ENCODE assay signal across 9 cellular contexts in genomic region chr1:182147136-182147815, GRCh38.
DNase-seq lines count a peak whose midpoint lies in the region; ATAC-seq and TF ChIP-seq lines count a peak whose summit lies in the region.
"Had no signal": no experiment of that assay in that cellular context is flagged by ENCODE, and none has a peak within 500 bp of the region (broad histone marks: within the 10 kb centered on the region; RNA-seq: fewer than 3 reads in every experiment).

No MANE protein-coding gene starts in this region.

- peak; percentile 52 for DNase-seq in GM12864 (ENCODE audit: low read depth)
- DNase-seq in esophagus muscularis mucosa (ENCODE audit: extremely low spot score): peak; percentile 55
- DNase-seq in putamen (ENCODE audit: low spot score): no peak
- no peak for DNase-seq in NCI-H1436 (lab: John Stamatoyannopoulos, UW)
- no peak for DNase-seq in sciatic nerve (ENCODE audit: low spot score)
- no peak for DNase-seq in activated naive CD4-positive, alpha-beta T cell treated with anti-CD3 and anti-CD28 coated beads, Interleukin-2, amount 10 ng/mL, durations not matched to agents 7 days and 5 days

- H3K36me3 Mint-ChIP-seq in activated naive CD4-positive, alpha-beta T cell treated with anti-CD3 and anti-CD28 coated beads, Interleukin-2, amount 10 ng/mL, durations not matched to agents 7 days and 5 days: no peaks in the 10 kb centered on the region

- H3K9me3 Mint-ChIP-seq in activated naive CD4-positive, alpha-beta T cell treated with anti-CD3 and anti-CD28 coated beads, Interleukin-2, amount 10 ng/mL, durations not matched to agents 7 days and 5 days: no peaks in the 10 kb centered on the region

- 78% methylated on average over 4 of the region's 4 CpGs for WGBS in esophagus muscularis mucosa

- TF ChIP-seq POLR2A in esophagus muscularis mucosa (IDR thresholded peaks at IDR 0.05; ENCODE audit: low read depth): no peak

- CTCF ChIA-PET in activated naive CD4-positive, alpha-beta T cell treated with anti-CD3 and anti-CD28 coated beads, Interleukin-2, amount 10 ng/mL, durations not matched to agents 7 days and 5 days (lab: Charles Lee): interaction anchor here (1.0 to 1.4 kb wide), 2 partner anchors 66 to 249 kb away, joined by 3 to 7 read pairs; no protein-coding TSS in a partner anchor

- H3K4me3 Mint-ChIP-seq in activated naive CD4-positive, alpha-beta T cell treated with anti-CD3 and anti-CD28 coated beads, Interleukin-2, amount 10 ng/mL, durations not matched to agents 7 days and 5 days: no peak overlapping the region

- H3K4me1 Mint-ChIP-seq in activated naive CD4-positive, alpha-beta T cell treated with anti-CD3 and anti-CD28 coated beads, Interleukin-2, amount 10 ng/mL, durations not matched to agents 7 days and 5 days: peaks cover 56% of the 10 kb centered on the region

- no peak overlapping the region for H3K4me3 ChIP-seq in GM12864 (ENCODE audit: low read depth, low read length)
- no peak overlapping the region for H3K4me3 ChIP-seq in esophagus muscularis mucosa
- H3K4me3 ChIP-seq: cardiac muscle cell had no signal

- no peaks in the 10 kb centered on the region for H3K27me3 ChIP-seq in esophagus muscularis mucosa
- H3K27me3 ChIP-seq: cardiac muscle cell had no signal

- H3K27ac Mint-ChIP-seq in activated naive CD4-positive, alpha-beta T cell treated with anti-CD3 and anti-CD28 coated beads, Interleukin-2, amount 10 ng/mL, durations not matched to agents 7 days and 5 days: no peak overlapping the region

- H3K27me3 Mint-ChIP-seq in activated naive CD4-positive, alpha-beta T cell treated with anti-CD3 and anti-CD28 coated beads, Interleukin-2, amount 10 ng/mL, durations not matched to agents 7 days and 5 days: peaks cover 5% of the 10 kb centered on the region

- H3K4me1 ChIP-seq in esophagus muscularis mucosa: peaks cover 26 to 58% (median 41%) of the 10 kb centered on the region in 4 donors

- intact Hi-C loops in esophagus muscularis mucosa (cut with DNase I) (loop anchor here (5.0 kb wide), 1 partner anchor 145 kb away; no protein-coding TSS in a partner anchor), sciatic nerve (cut with DNase I) (loop anchor here (10.0 kb wide), 2 partner anchors 62 to 158 kb away; no protein-coding TSS in a partner anchor)

- no peaks in the 10 kb centered on the region for H3K36me3 ChIP-seq in esophagus muscularis mucosa
- H3K36me3 ChIP-seq: cardiac muscle cell had no signal

- no peak for TF ChIP-seq EP300 in esophagus muscularis mucosa (IDR thresholded peaks at IDR 0.05)

- TF ChIP-seq CTCF in GM12864 (IDR thresholded peaks at IDR 0.05; ENCODE audit: low read depth, low read length, missing control alignments): no peak
- TF ChIP-seq CTCF in esophagus muscularis mucosa (IDR thresholded peaks at IDR 0.05): no peak

- ATAC-seq in GM21381 (IDR thresholded peaks at IDR 0.05; ENCODE audit: unreplicated experiment) (peak; percentile 87), HG03354 (IDR thresholded peaks at IDR 0.05; ENCODE audit: poor library complexity, severe bottlenecking, unreplicated experiment) (peak; percentile 85), sciatic nerve (no peak)

- H3K27ac ChIP-seq in esophagus muscularis mucosa (replicated peaks in 1 of 4): no peak overlapping the region
- H3K27ac ChIP-seq: cardiac muscle cell had no signal

- no peaks in the 10 kb centered on the region for H3K9me3 ChIP-seq in esophagus muscularis mucosa

Comparison
In these comparisons a context has a peak if more than half of its experiments do, and no peak if none do; other contexts are left out.
1. DNase-seq: peak in GM12864 (single experiment) and esophagus muscularis mucosa (single experiment); none in putamen (single experiment), NCI-H1436 (single experiment), sciatic nerve (single experiment) and activated naive CD4-positive, alpha-beta T cell treated with anti-CD3 and anti-CD28 coated beads, Interleukin-2, amount 10 ng/mL, durations not matched to agents 7 days and 5 days (single experiment).